Comparison of ENCODE assay signal across 21 cellular contexts in genomic region chr5:150256416-150257064, GRCh38. TPM values are rescaled to one million over a fixed set of nuclear protein-coding genes. Genes with fewer than 3 reads are reported as not detected.
A peak's percentile ranks its signal among the peaks of the same experiment; 100 is the strongest.
DNase-seq lines count a peak whose midpoint lies in the region; ATAC-seq, FAIRE-seq and TF ChIP-seq lines count a peak whose summit lies in the region.
"Had no signal": no experiment of that assay in that cellular context is flagged by ENCODE, and none has a peak within 500 bp of the region (broad histone marks: within the 10 kb centered on the region; RNA-seq: fewer than 3 reads in every experiment).

No MANE protein-coding gene starts in this region.

- no peaks in the 10 kb centered on the region for H3F3A ChIP-seq in neural cell (ENCODE audit: insufficient read depth, low read length, poor library complexity, severe bottlenecking)

- intact Hi-C loops in OCI-LY7 (cut with micrococcal nuclease; ENCODE audit: unreplicated experiment) = no loop called here

- H3K9me3 ChIP-seq in OCI-LY7 (ENCODE audit: low read length) (no peaks in the 10 kb centered on the region), endodermal cell (ENCODE audit: control insufficient read depth, low read length) (no peaks in the 10 kb centered on the region), neural cell (ENCODE audit: low read length) (no peaks in the 10 kb centered on the region)

- H4K20me1 ChIP-seq in OCI-LY7 (ENCODE audit: insufficient read depth, low read length) (no peaks in the 10 kb centered on the region), neural cell (ENCODE audit: insufficient read depth) (no peaks in the 10 kb centered on the region)

- H3K27me3 Mint-ChIP-seq in endodermal cell (ENCODE audit: insufficient read depth) = peaks cover 2% of the 10 kb centered on the region
- H3K27me3 Mint-ChIP-seq: activated T-helper 17 cell treated with anti-CD3 and anti-CD28 coated beads, Interleukin-2, amount 50 U/mL, for 72 hours; naive thymus-derived CD8-positive, alpha-beta T cell had no signal

- no peak for FAIRE-seq in D721Med (lab: Jason Lieb, UNC)
- FAIRE-seq: G401.6, H54, HTR-8/SVneo had no signal

- H3K4me3 ChIP-seq in OCI-LY7 (ENCODE audit: low read depth, low read length, poor library complexity, severe bottlenecking) (no peak overlapping the region), endodermal cell (ENCODE audit: low read length) (no peak overlapping the region), neural cell (ENCODE audit: low read length) (peak overlapping the region; percentile 11)
- H3K4me3 ChIP-seq: skin epidermis had no signal

- TF ChIP-seq RAD21 in neural cell (conservative IDR thresholded peaks at IDR 0.05) = no peak

- no peaks in the 10 kb centered on the region for H3K36me3 Mint-ChIP-seq in endodermal cell (ENCODE audit: low read depth)

- H3K36me3 ChIP-seq in OCI-LY7 (ENCODE audit: insufficient read depth, low read length) (no peaks in the 10 kb centered on the region), endodermal cell (ENCODE audit: control insufficient read depth, insufficient read depth, low read length) (no peaks in the 10 kb centered on the region), neural cell (ENCODE audit: insufficient read depth, low read length) (no peaks in the 10 kb centered on the region)

- no peak overlapping the region for H3K4me3 Mint-ChIP-seq in endodermal cell
- H3K4me3 Mint-ChIP-seq: activated T-helper 17 cell treated with anti-CD3 and anti-CD28 coated beads, Interleukin-2, amount 50 U/mL, for 72 hours; naive thymus-derived CD8-positive, alpha-beta T cell; T-helper 2 cell treated with Interferon-gamma antibody and Interleukin-4, amounts not matched to agents 5 μg/mL and 100 μg/mL, for 36 hours had no signal

- no TSS peak for BruUV-seq in OCI-LY7 (replicated peaks; lab: Mats Ljungman, UMichigan)

- H2AFZ ChIP-seq in OCI-LY7 (ENCODE audit: low read length) (no peak overlapping the region), neural cell (ENCODE audit: low read depth, low read length) (no peak overlapping the region)

- POLR2A ChIA-PET in OCI-LY7 (lab: Charles Lee) (no interaction called here), HEK293T (lab: Yijun Ruan, JAX) (no interaction called here)

- TF ChIP-seq CTCF in D721Med (IDR thresholded peaks at IDR 0.05; ENCODE audit: insufficient read depth, missing control alignments) (peak; percentile 22), OCI-LY7 (conservative IDR thresholded peaks at IDR 0.05; ENCODE audit: low read length) (peak; percentile 17; the same call in 1 of the 2 replicates), endodermal cell (conservative IDR thresholded peaks at IDR 0.05) (peak; percentile 78), neural cell (IDR thresholded peaks at IDR 0.05; ENCODE audit: poor library complexity, severe bottlenecking) (no peak)

- ATAC-seq in GM18870 (IDR thresholded peaks at IDR 0.05; ENCODE audit: unreplicated experiment) (no peak), HG03095 (IDR thresholded peaks at IDR 0.05; ENCODE audit: unreplicated experiment) (no peak)
- ATAC-seq: activated T-helper 17 cell treated with anti-CD3 and anti-CD28 coated beads, Interleukin-2, amount 50 U/mL, for 72 hours; left cardiac atrium; naive thymus-derived CD8-positive, alpha-beta T cell had no signal

- WGBS in endodermal cell (ENCODE audit: insufficient coverage in 1 of 2, insufficient read length in 1 of 2), 2 experiments = 70 to 73% methylated on average over 6 to 12 of the region's 12 CpGs

- H3K79me2 ChIP-seq in OCI-LY7 (ENCODE audit: insufficient read depth, low read depth, low read length) = no peaks in the 10 kb centered on the region
- no peaks in the 10 kb centered on the region for H3K79me2 ChIP-seq in neural cell (replicated peaks; ENCODE audit: insufficient read depth, low read length)

- H3K27ac ChIP-seq in OCI-LY7 (ENCODE audit: low read depth, low read length, poor library complexity, severe bottlenecking) (no peak overlapping the region), endodermal cell (ENCODE audit: low read depth, low read length) (no peak overlapping the region), neural cell (ENCODE audit: low read length) (peak overlapping the region; percentile 34)
- H3K27ac ChIP-seq: skin epidermis had no signal

- CTCF ChIA-PET in OCI-LY7 (lab: Charles Lee; ENCODE audit: unreplicated experiment) = no interaction called here
- CTCF ChIA-PET in HEK293T (lab: Yijun Ruan, JAX) = interaction anchor here (0.7 to 1.0 kb wide), 2 partner anchors 10 to 26 kb away, joined by 3 read pairs; no protein-coding TSS in a partner anchor

- H3K4me1 ChIP-seq in OCI-LY7 (ENCODE audit: insufficient read depth, low read length, poor library complexity, severe bottlenecking) (no peaks in the 10 kb centered on the region), endodermal cell (ENCODE audit: control insufficient read depth, insufficient read depth, low read length) (peaks cover 14% of the 10 kb centered on the region)

- DNase-seq in D721Med (ENCODE audit: insufficient read length, low spot score) (no peak), OCI-LY7 (ENCODE audit: low spot score) (no peak), endodermal cell (peak; percentile 83), NCI-H2107 treated with DMSO at 0.1 percent for 48 hours (lab: John Stamatoyannopoulos, UW; ENCODE audit: unreplicated experiment) (no peak), HEK293T (ENCODE audit: extremely low spot score) (no peak)
- DNase-seq: activated CD4-positive, alpha-beta T cell treated with anti-CD3 and anti-CD28 coated beads, Interleukin-2, amount 50 U/mL, for 4 hours; effector CD4-positive, alpha-beta T cell; left cardiac atrium; naive thymus-derived CD8-positive, alpha-beta T cell; NCI-H446 treated with DMSO at 0.1 percent for 48 hours had no signal

- H3K9ac ChIP-seq in endodermal cell (ENCODE audit: extremely low read depth, low read length, poor library complexity, severe bottlenecking) (no peak overlapping the region), neural cell (ENCODE audit: low read length) (no peak overlapping the region)

- H3K4me1 Mint-ChIP-seq in endodermal cell = peaks cover 11% of the 10 kb centered on the region
- H3K4me1 Mint-ChIP-seq: activated T-helper 17 cell treated with anti-CD3 and anti-CD28 coated beads, Interleukin-2, amount 50 U/mL, for 72 hours had no signal

- H3K9me2 ChIP-seq in OCI-LY7 (ENCODE audit: insufficient read depth, low read length) = no peaks in the 10 kb centered on the region
- H3K9me2 ChIP-seq in neural cell (ENCODE audit: insufficient read depth, low read length) = no peaks in the 10 kb centered on the region

- H3K4me2 ChIP-seq in OCI-LY7 (ENCODE audit: low read length) = no peak overlapping the region
- no peak overlapping the region for H3K4me2 ChIP-seq in neural cell (ENCODE audit: low read length)

- no peak overlapping the region for H3K27ac Mint-ChIP-seq in endodermal cell
- H3K27ac Mint-ChIP-seq: activated T-helper 17 cell treated with anti-CD3 and anti-CD28 coated beads, Interleukin-2, amount 50 U/mL, for 72 hours; naive thymus-derived CD8-positive, alpha-beta T cell; T-helper 2 cell treated with Interferon-gamma antibody and Interleukin-4, amounts not matched to agents 5 μg/mL and 100 μg/mL, for 36 hours had no signal

- H3K9me3 Mint-ChIP-seq in endodermal cell = no peaks in the 10 kb centered on the region
- H3K9me3 Mint-ChIP-seq: activated T-helper 17 cell treated with anti-CD3 and anti-CD28 coated beads, Interleukin-2, amount 50 U/mL, for 72 hours; naive thymus-derived CD8-positive, alpha-beta T cell; T-helper 2 cell treated with Interferon-gamma antibody and Interleukin-4, amounts not matched to agents 5 μg/mL and 100 μg/mL, for 36 hours had no signal

- no peak for TF ChIP-seq EP300 in neural cell (conservative IDR thresholded peaks at IDR 0.05; ENCODE audit: poor library complexity, severe bottlenecking)

- H3K27me3 ChIP-seq in endodermal cell (ENCODE audit: control insufficient read depth, insufficient read depth, low read length, poor library complexity, severe bottlenecking) (no peaks in the 10 kb centered on the region), neural cell (ENCODE audit: insufficient read depth, low read depth, low read length) (no peaks in the 10 kb centered on the region)

TF ChIP-seq in HEK293T, 16 proteins besides CTCF, POLR2A, EP300 and RAD21:
- TF ChIP-seq TARDBP (IDR thresholded peaks at IDR 0.05) (no peak), LEF1 (IDR thresholded peaks at IDR 0.05; ENCODE audit: borderline replicate concordance) (no peak), FOXM1 (IDR thresholded peaks at IDR 0.05; ENCODE audit: borderline replicate concordance) (no peak), FOXA1 (IDR thresholded peaks at IDR 0.05) (no peak), NFRKB (IDR thresholded peaks at IDR 0.05) (no peak), PKNOX1 (IDR thresholded peaks at IDR 0.05) (no peak), ZNF384 (IDR thresholded peaks at IDR 0.05) (no peak), ARNT (IDR thresholded peaks at IDR 0.05) (no peak), BHLHE40 (IDR thresholded peaks at IDR 0.05; ENCODE audit: borderline replicate concordance) (no peak), FOXK2 (IDR thresholded peaks at IDR 0.05) (no peak), HDGF (IDR thresholded peaks at IDR 0.05; ENCODE audit: borderline replicate concordance) (no peak), CTBP1 (IDR thresholded peaks at IDR 0.05; ENCODE audit: borderline replicate concordance) (no peak), L3MBTL2 (conservative IDR thresholded peaks at IDR 0.05) (no peak), SUZ12 (IDR thresholded peaks at IDR 0.05) (no peak), ELF4 (IDR thresholded peaks at IDR 0.05) (no peak), SP1 (IDR thresholded peaks at IDR 0.05) (no peak)

RNA-seq across cellular contexts. Expression of gene CAMK2A, which starts 33.0 kb away (rescaled TPM):
- total RNA-seq in OCI-LY7 (2014; rRNA removed; shearing (Covaris generic)) = not detected in 2 replicates
- total RNA-seq in OCI-LY7 (2022) = not detected in 2 replicates
- under 1 TPM; 0.31 to 0.49 TPM for total RNA-seq in endodermal cell
- polyA plus RNA-seq in endodermal cell (2013, experiment 1 of 2) = 1.6 TPM
- 1.6 TPM for polyA plus RNA-seq in endodermal cell (2013, experiment 2 of 2)
- 61.7 and 73.9 TPM in 2 replicates for polyA plus RNA-seq in neural cell
- polyA minus RNA-seq in neural cell = 103 and 134 TPM in 2 replicates
- total RNA-seq: activated T-helper 17 cell treated with anti-CD3 and anti-CD28 coated beads, Interleukin-2, amount 50 U/mL, for 72 hours; glomerular endothelial cell; naive thymus-derived CD8-positive, alpha-beta T cell had no signal
- polyA plus RNA-seq: naive thymus-derived CD8-positive, alpha-beta T cell had no signal

RNA-seq across cellular contexts. Expression of gene ARSI, which starts 46.2 kb away (rescaled TPM):
- total RNA-seq in OCI-LY7 (2014; rRNA removed; shearing (Covaris generic)) = not detected in 2 replicates
- not detected in 2 replicates for total RNA-seq in OCI-LY7 (2022)
- 1 to 10 TPM; 2.4 to 2.7 TPM for total RNA-seq in endodermal cell
- polyA plus RNA-seq in endodermal cell (2013, experiment 1 of 2) = 3.2 TPM
- 3.6 TPM for polyA plus RNA-seq in endodermal cell (2013, experiment 2 of 2)
- not detected in 2 replicates for polyA plus RNA-seq in neural cell
- polyA minus RNA-seq in neural cell = not detected in 2 replicates
- total RNA-seq: activated T-helper 17 cell treated with anti-CD3 and anti-CD28 coated beads, Interleukin-2, amount 50 U/mL, for 72 hours; naive thymus-derived CD8-positive, alpha-beta T cell; RPMI7951 had no signal
- polyA plus RNA-seq: naive thymus-derived CD8-positive, alpha-beta T cell had no signal
